ENCODE assay signal across 8 cellular contexts in genomic region chr5:159262472-159262858, GRCh38. TPM values are rescaled to one million over a fixed set of nuclear protein-coding genes. Genes with fewer than 3 reads are reported as not detected.
DNase-seq lines count a peak whose midpoint lies in the region; ATAC-seq and TF ChIP-seq lines count a peak whose summit lies in the region.

No MANE protein-coding gene starts in this region.

- in situ Hi-C loops in KBM-7 (cut with MboI; ENCODE audit: low pct_unique_long_range_greater_than_20kb, low sequenced_read_pairs): no loop called here

- intact Hi-C loops in heart left ventricle (cut with DNase I): loop anchor here (2.0 to 10.0 kb wide), 7 partner anchors 48 to 105 kb away; partner anchors contain the start of gene RNF145 (in 3 of the 10)

- H3K9me3 Mint-ChIP-seq in activated CD8-positive, alpha-beta T cell treated with anti-CD3 and anti-CD28 coated beads, Interleukin-2, amount 10 ng/mL, durations not matched to agents 7 days and 5 days (ENCODE audit: insufficient read depth): peaks cover 9% of the 10 kb centered on the region

- H3K36me3 ChIP-seq in BJ (ENCODE audit: control insufficient read depth, insufficient read depth, low read length) (no peaks in the 10 kb centered on the region), heart left ventricle (no peaks in the 10 kb centered on the region)

- H3K4me1 ChIP-seq in heart left ventricle: peaks cover 0 to 24% (median 14%) of the 10 kb centered on the region in 12 donors

- H3K27me3 ChIP-seq in BJ (ENCODE audit: control insufficient read depth, insufficient read depth, low read length) (no peaks in the 10 kb centered on the region), heart left ventricle (no peaks in the 10 kb centered on the region)

- POLR2A ChIA-PET in BJ (lab: Charles Lee): no interaction called here
- POLR2A ChIA-PET in activated CD8-positive, alpha-beta T cell treated with anti-CD3 and anti-CD28 coated beads, Interleukin-2, amount 10 ng/mL, durations not matched to agents 7 days and 5 days (lab: Charles Lee): interaction anchor here (0.7 to 1.7 kb wide), 6 partner anchors 12 to 195 kb away, joined by 3 to 13 read pairs (median 4); no protein-coding TSS in a partner anchor

- WGBS in heart left ventricle, 4 donors: 29 to 41% (median 36%) methylated on average over 10 of the region's 10 CpGs

- peaks cover 32% of the 10 kb centered on the region for H3K36me3 Mint-ChIP-seq in activated CD8-positive, alpha-beta T cell treated with anti-CD3 and anti-CD28 coated beads, Interleukin-2, amount 10 ng/mL, durations not matched to agents 7 days and 5 days (ENCODE audit: low read depth)

- peak; percentile 12 for ATAC-seq in GM19035 (IDR thresholded peaks at IDR 0.05; ENCODE audit: unreplicated experiment)
- ATAC-seq in HG03460 (IDR thresholded peaks at IDR 0.05; ENCODE audit: unreplicated experiment): peak; percentile 16
- peak; percentile 21 for ATAC-seq in activated CD8-positive, alpha-beta T cell treated with anti-CD3 and anti-CD28 coated beads, Interleukin-2, amount 10 ng/mL, durations not matched to agents 7 days and 5 days
- peak; percentile 5 to 43 (median 16) for ATAC-seq in heart left ventricle

- H3K27ac Mint-ChIP-seq in activated CD8-positive, alpha-beta T cell treated with anti-CD3 and anti-CD28 coated beads, Interleukin-2, amount 10 ng/mL, durations not matched to agents 7 days and 5 days: peak overlapping the region; percentile 98

- peak overlapping the region; percentile 63 for H3K4me3 ChIP-seq in BJ (ENCODE audit: low read depth, low read length)
- peak overlapping the region; percentile 59 to 98 (median 90) for H3K4me3 ChIP-seq in heart left ventricle
- H3K4me3 ChIP-seq in retinal pigment epithelial cell (ENCODE audit: low read length): peak overlapping the region; percentile 95

- peaks cover 29% of the 10 kb centered on the region for H3K4me1 Mint-ChIP-seq in activated CD8-positive, alpha-beta T cell treated with anti-CD3 and anti-CD28 coated beads, Interleukin-2, amount 10 ng/mL, durations not matched to agents 7 days and 5 days (ENCODE audit: low read depth)

- DNase-seq in BJ (ENCODE audit: low read depth) (no peak), heart left ventricle (no peak), retinal pigment epithelial cell (ENCODE audit: low read depth) (no peak), kidney glomerular epithelial cell (lab: John Stamatoyannopoulos, UW) (no peak), KBM-7 (no peak)
- DNase-seq in activated CD8-positive, alpha-beta T cell treated with anti-CD3 and anti-CD28 coated beads, Interleukin-2, amount 10 ng/mL, durations not matched to agents 7 days and 5 days: no peak

- H3K27ac ChIP-seq in heart left ventricle: peak overlapping the region; percentile 79 to 97 (median 90)

- H3K4me3 Mint-ChIP-seq in activated CD8-positive, alpha-beta T cell treated with anti-CD3 and anti-CD28 coated beads, Interleukin-2, amount 10 ng/mL, durations not matched to agents 7 days and 5 days: peak overlapping the region; percentile 97

- TF ChIP-seq CTCF in BJ (IDR thresholded peaks at IDR 0.05; ENCODE audit: insufficient read depth, low read depth, low read length) (no peak), heart left ventricle (IDR thresholded peaks at IDR 0.05) (no peak), retinal pigment epithelial cell (conservative IDR thresholded peaks at IDR 0.05; ENCODE audit: low read depth, low read length) (no peak)

- H3K27me3 Mint-ChIP-seq in activated CD8-positive, alpha-beta T cell treated with anti-CD3 and anti-CD28 coated beads, Interleukin-2, amount 10 ng/mL, durations not matched to agents 7 days and 5 days (ENCODE audit: low read depth): no peaks in the 10 kb centered on the region

- CTCF ChIA-PET in BJ (lab: Yijun Ruan, JAX): interaction anchor here (0.6 to 1.4 kb wide), 2 partner anchors 104 to 106 kb away, joined by 3 read pairs; no protein-coding TSS in a partner anchor
- CTCF ChIA-PET in activated CD8-positive, alpha-beta T cell treated with anti-CD3 and anti-CD28 coated beads, Interleukin-2, amount 10 ng/mL, durations not matched to agents 7 days and 5 days (lab: Charles Lee): interaction anchor here (1.3 to 1.8 kb wide), 2 partner anchors 9 to 55 kb away, joined by 3 to 4 read pairs; no protein-coding TSS in a partner anchor

- TF ChIP-seq POLR2A in heart left ventricle (IDR thresholded peaks at IDR 0.05): no peak

- H3K9me3 ChIP-seq in heart left ventricle: no peaks in the 10 kb centered on the region

RNA-seq across cellular contexts. Expression of gene UBLCP1, which starts 0.6 kb away (rescaled TPM):
- polyA plus RNA-seq in BJ (2011; rRNA removed) (8.8 and 20.8 TPM in 2 replicates), heart left ventricle (10 to 100 TPM; 13.7 to 16.7 TPM)
- 1.8 and 2.8 TPM in 2 replicates for polyA minus RNA-seq in BJ (2011; rRNA and poly(A)+ RNA removed)
- total RNA-seq in activated CD8-positive, alpha-beta T cell treated with anti-CD3 and anti-CD28 coated beads, Interleukin-2, amount 10 ng/mL, durations not matched to agents 7 days and 5 days: 10 to 100 TPM; 27.8 to 28.4 TPM
- 10 to 100 TPM; 11.9 to 20.4 (median 14.4) TPM for total RNA-seq in heart left ventricle

RNA-seq across cellular contexts. Expression of gene RNF145, which starts 53.1 kb away (rescaled TPM):
- polyA plus RNA-seq in BJ (2011; rRNA removed): 27.9 and 34.7 TPM in 2 replicates
- 17.6 and 20.9 TPM in 2 replicates for polyA minus RNA-seq in BJ (2011; rRNA and poly(A)+ RNA removed)
- 100 to 1,000 TPM; 140 to 143 TPM for total RNA-seq in activated CD8-positive, alpha-beta T cell treated with anti-CD3 and anti-CD28 coated beads, Interleukin-2, amount 10 ng/mL, durations not matched to agents 7 days and 5 days
- 10 to 100 TPM; 15.5 to 47.0 (median 25.2) TPM for total RNA-seq in heart left ventricle
- polyA plus RNA-seq in heart left ventricle: 10 to 100 TPM in 1 of 2 donors, 1 to 10 TPM in 1; 6.2 to 69.0 TPM
